ENCODE assay signal across 9 cellular contexts in genomic region chr9:124256517-124257069, GRCh38.
DNase-seq lines count a peak whose midpoint lies in the region; ATAC-seq lines count a peak whose summit lies in the region.
"Had no signal": no experiment of that assay in that cellular context is flagged by ENCODE, and none has a peak within 500 bp of the region (broad histone marks: within the 10 kb centered on the region; RNA-seq: fewer than 3 reads in every experiment).

No MANE protein-coding gene starts in this region.

- ATAC-seq in central memory CD8-positive, alpha-beta T cell (replicated peaks; ENCODE audit: extremely low read depth, poor library complexity, severe bottlenecking) = no peak
- ATAC-seq in GM18873 (IDR thresholded peaks at IDR 0.05; ENCODE audit: low FRiP score, unreplicated experiment) = no peak

- no peaks in the 10 kb centered on the region for H3K27me3 Mint-ChIP-seq in central memory CD8-positive, alpha-beta T cell

- DNase-seq in EL = peak; percentile 95
- DNase-seq in NCI-H2171 (lab: John Stamatoyannopoulos, UW) = peak; percentile 45
- no peak for DNase-seq in central memory CD8-positive, alpha-beta T cell (ENCODE audit: low spot score in 2 of 2)
- DNase-seq in non-pigmented ciliary epithelial cell (ENCODE audit: low read depth) = peak; percentile 84
- DNase-seq in substantia nigra (lab: John Stamatoyannopoulos, UW) = no peak
- no peak for DNase-seq in HPDE6-E6E7 (ENCODE audit: extremely low spot score)
- DNase-seq in stimulated activated CD4-positive, alpha-beta T cell treated with anti-CD3 and anti-CD28 coated beads, Interleukin-4, amount 100 ng/mL, for 4 hours = no peak

- H3K36me3 Mint-ChIP-seq in central memory CD8-positive, alpha-beta T cell (ENCODE audit: insufficient read depth) = peaks cover 3% of the 10 kb centered on the region

- H3K4me3 Mint-ChIP-seq in central memory CD8-positive, alpha-beta T cell = peak overlapping the region; percentile 96

- no peak overlapping the region for H3K27ac ChIP-seq in substantia nigra (ENCODE audit: low read depth, low read length, poor library complexity, severe bottlenecking)
- H3K27ac ChIP-seq: cardiac muscle cell had no signal

- peak overlapping the region; percentile 96 for H3K27ac Mint-ChIP-seq in central memory CD8-positive, alpha-beta T cell (ENCODE audit: low read depth)

- H3K4me1 Mint-ChIP-seq in central memory CD8-positive, alpha-beta T cell = peaks cover 53% of the 10 kb centered on the region

- H3K9me3 Mint-ChIP-seq in central memory CD8-positive, alpha-beta T cell = no peaks in the 10 kb centered on the region

Comparison
In these comparisons a context has a peak if more than half of its experiments do, and no peak if none do; other contexts are left out.
1. DNase-seq: peak in EL (single experiment), NCI-H2171 (single experiment) and non-pigmented ciliary epithelial cell (single experiment); none in central memory CD8-positive, alpha-beta T cell (0 of 2), substantia nigra (0 of 49), HPDE6-E6E7 (single experiment) and stimulated activated CD4-positive, alpha-beta T cell treated with anti-CD3 and anti-CD28 coated beads, Interleukin-4, amount 100 ng/mL, for 4 hours (0 of 2).